In genomic region chr5:55712023-55712859, GRCh38 we compare ENCODE assay signal across 8 cellular contexts. TPM values are rescaled to one million over a fixed set of nuclear protein-coding genes. Genes with fewer than 3 reads are reported as not detected.
A peak's percentile ranks its signal among the peaks of the same experiment; 100 is the strongest.
DNase-seq lines count a peak whose midpoint lies in the region; TF ChIP-seq lines count a peak whose summit lies in the region.

Gene SLC38A9 (minus strand): TSS chr5:55712324. CDS start chr5:55697958, 14,366 bp downstream.

- peaks cover 3% of the 10 kb centered on the region; the same call in 1 of the 2 replicates for H3K4me1 ChIP-seq in H9 (ENCODE audit: insufficient read depth, low read length)
- peaks cover 12% of the 10 kb centered on the region for H3K4me1 ChIP-seq in stomach smooth muscle (ENCODE audit: control insufficient read depth, insufficient read depth, low read length)

- H3K18ac ChIP-seq in H9 (ENCODE audit: insufficient read length, low read depth, low read length), result peak within 1 kb of the TSS; percentile 71

- no peak within 1 kb of the TSS for H4K8ac ChIP-seq in H9 (replicated peaks; ENCODE audit: insufficient read length, low read depth, low read length)

- no peaks in the 10 kb centered on the region for H3K27me3 Mint-ChIP-seq in H9 (ENCODE audit: low read depth)
- H3K27me3 Mint-ChIP-seq in neural crest cell (ENCODE audit: low read depth), result no peaks in the 10 kb centered on the region

- no peak within 1 kb of the TSS for H2BK5ac ChIP-seq in H9 (ENCODE audit: insufficient read length, low read length)

- peaks cover 12% of the 10 kb centered on the region for H3K23me2 ChIP-seq in H9 (ENCODE audit: insufficient read length, low read depth, low read length, poor library complexity, severe bottlenecking)

- peak within 1 kb of the TSS; percentile 87 for H3K9ac ChIP-seq in H9 (ENCODE audit: extremely low read depth, insufficient read length, low read length)
- peak within 1 kb of the TSS; percentile 87 to 90 for H3K9ac ChIP-seq in stomach smooth muscle (ENCODE audit: low read length in 2 of 2)

- H3K9me3 ChIP-seq in H9 (ENCODE audit: control insufficient read depth, low read depth, low read length) (no peaks in the 10 kb centered on the region), MG63 (peaks cover 4% of the 10 kb centered on the region; the same call in 1 of the 2 replicates), stomach smooth muscle (ENCODE audit: control insufficient read depth in 2 of 2, low read length in 2 of 2) (no peaks in the 10 kb centered on the region)

- no CpG with 5 or more reads among the region's 55 CpGs for WGBS in H9 (ENCODE audit: extremely low coverage, insufficient read length, low lambda C conversion rate)

- H3K36me3 ChIP-seq in MG63 (no peaks in the 10 kb centered on the region; the same call in 1 of the 2 replicates), stomach smooth muscle (ENCODE audit: control insufficient read depth in 2 of 2, insufficient read depth in 2 of 2, low read length in 2 of 2) (peaks cover 0 to 3% of the 10 kb centered on the region in 2 donors)

- H3K27me3 ChIP-seq in H9 (ENCODE audit: insufficient read depth, low read length) (no peaks in the 10 kb centered on the region), MG63 (no peaks in the 10 kb centered on the region), stomach smooth muscle (ENCODE audit: control insufficient read depth in 1 of 2, insufficient read depth in 2 of 2, low read length in 2 of 2) (no peaks in the 10 kb centered on the region)

- peak; percentile 96 for DNase-seq in ELR (ENCODE audit: low read depth)
- peak; percentile 98 for DNase-seq in H9
- peak; percentile 96 for DNase-seq in MG63
- peak; percentile 87 for DNase-seq in SHP77 treated with DMSO at 0.1 percent for 48 hours (lab: John Stamatoyannopoulos, UW)
- DNase-seq in activated effector memory CD4-positive, alpha-beta T cell treated with anti-CD3 and anti-CD28 coated beads, Interleukin-2, amount 50 U/mL, for 16 hours, result peak; percentile 98
- DNase-seq in foreskin fibroblast, result peak; percentile 92 to 98
- peak; percentile 86 for DNase-seq in neural crest cell (ENCODE audit: low read depth, low spot score)

- TF ChIP-seq CTCF in H9 (conservative IDR thresholded peaks at IDR 0.05) (no peak), foreskin fibroblast (IDR thresholded peaks at IDR 0.05; ENCODE audit: low read depth, low read length) (no peak), neural crest cell (conservative IDR thresholded peaks at IDR 0.05) (no peak)

- H3K4me1 Mint-ChIP-seq in H9 (peaks cover 12 to 16% of the 10 kb centered on the region in 2 experiments), neural crest cell (peaks cover 16% of the 10 kb centered on the region)

- 0 out of 2 replicates have a peak, but pooled peaks cover 6% of the 10 kb centered on the region for H3K79me2 ChIP-seq in H9 (ENCODE audit: insufficient read depth, low read length)

- H3K36me3 Mint-ChIP-seq in H9 (ENCODE audit: insufficient read depth in 1 of 3, low read depth in 3 of 3) (peaks cover 11 to 46% (median 21%) of the 10 kb centered on the region in 3 experiments; a peak in 6 of 7 replicates), neural crest cell (ENCODE audit: low read depth) (peaks cover 3% of the 10 kb centered on the region)

- H3K14ac ChIP-seq in H9 (ENCODE audit: insufficient read depth, low read length), result peak within 1 kb of the TSS; percentile 95

- H3K79me1 ChIP-seq in H9 (ENCODE audit: insufficient read depth, low read depth, low read length, poor library complexity, severe bottlenecking), result no peaks in the 10 kb centered on the region

- no peaks in the 10 kb centered on the region for H4K20me1 ChIP-seq in H9 (ENCODE audit: control insufficient read depth, insufficient read depth, insufficient read length)

- peak within 1 kb of the TSS; percentile 87 for H4K5ac ChIP-seq in H9 (ENCODE audit: insufficient read length, low read depth, low read length)

- H4K91ac ChIP-seq in H9 (ENCODE audit: insufficient read length, low read depth, low read length), result no peak within 1 kb of the TSS

- no peak within 1 kb of the TSS for H3K27ac ChIP-seq in H9 (ENCODE audit: insufficient read length, low read depth, low read length)
- H3K27ac ChIP-seq in stomach smooth muscle (ENCODE audit: low read length), result peak within 1 kb of the TSS; percentile 24

- H2BK12ac ChIP-seq in H9 (ENCODE audit: insufficient read length, low read depth, low read length), result no peak within 1 kb of the TSS

- no peak within 1 kb of the TSS for H2BK15ac ChIP-seq in H9 (ENCODE audit: low read depth, low read length)

- peak within 1 kb of the TSS; percentile 1 for H3T11ph ChIP-seq in H9 (ENCODE audit: low read length)

- no peak within 1 kb of the TSS for H2BK20ac ChIP-seq in H9 (ENCODE audit: low read depth, low read length, poor library complexity, severe bottlenecking)

- H2AK5ac ChIP-seq in H9 (ENCODE audit: insufficient read length, low read length), result no peak within 1 kb of the TSS

- peak within 1 kb of the TSS; percentile 76 for H2AFZ ChIP-seq in H9 (ENCODE audit: low read length)

- no peak within 1 kb of the TSS for H3K56ac ChIP-seq in H9 (ENCODE audit: insufficient read length, low read depth, low read length)

- no peak within 1 kb of the TSS for H2BK120ac ChIP-seq in H9 (ENCODE audit: low read depth, low read length, poor library complexity, severe bottlenecking)

- H3K4ac ChIP-seq in H9 (ENCODE audit: low read depth, low read length), result no peak within 1 kb of the TSS

- H3K27ac Mint-ChIP-seq in H9 (peak within 1 kb of the TSS; percentile 95 to 99 (median 97)), neural crest cell (ENCODE audit: unreplicated experiment) (peak within 1 kb of the TSS; percentile 99)

- peak within 1 kb of the TSS; percentile 99 to 100 for H3K4me3 Mint-ChIP-seq in H9
- H3K4me3 Mint-ChIP-seq in neural crest cell, result peak within 1 kb of the TSS; percentile 100

- H3K9me3 Mint-ChIP-seq in H9 (peaks cover 15 to 17% of the 10 kb centered on the region in 2 experiments), neural crest cell (peaks cover 6% of the 10 kb centered on the region)

- peak within 1 kb of the TSS; percentile 74 for H3K4me3 ChIP-seq in MG63
- peak within 1 kb of the TSS; percentile 97 to 99 for H3K4me3 ChIP-seq in foreskin fibroblast (ENCODE audit: low read depth in 1 of 2, low read length in 2 of 2)
- H3K4me3 ChIP-seq in stomach smooth muscle (ENCODE audit: low read length in 2 of 2), result peak within 1 kb of the TSS; percentile 96 to 99

- peak within 1 kb of the TSS; percentile 90 for H3K4me2 ChIP-seq in H9 (ENCODE audit: insufficient read depth, insufficient read length, low read length)

- no peak within 1 kb of the TSS for H3K23ac ChIP-seq in H9 (ENCODE audit: insufficient read length, low read depth, low read length)

RNA-seq across cellular contexts. Expression of gene SLC38A9, which starts in this region (rescaled TPM):
- 48.5 and 48.8 TPM in 2 replicates for total RNA-seq in H9 (2021)
- 12.9 and 30.0 TPM in 2 replicates for total RNA-seq in MG63 (2014; rRNA removed; shearing (Covaris generic); ENCODE audit: low replicate concordance)
- total RNA-seq in neural crest cell, result 23.9 and 25.3 TPM in 2 replicates
